Comparison of ENCODE assay signal across 9 cellular contexts in the genomic region with DNA sequence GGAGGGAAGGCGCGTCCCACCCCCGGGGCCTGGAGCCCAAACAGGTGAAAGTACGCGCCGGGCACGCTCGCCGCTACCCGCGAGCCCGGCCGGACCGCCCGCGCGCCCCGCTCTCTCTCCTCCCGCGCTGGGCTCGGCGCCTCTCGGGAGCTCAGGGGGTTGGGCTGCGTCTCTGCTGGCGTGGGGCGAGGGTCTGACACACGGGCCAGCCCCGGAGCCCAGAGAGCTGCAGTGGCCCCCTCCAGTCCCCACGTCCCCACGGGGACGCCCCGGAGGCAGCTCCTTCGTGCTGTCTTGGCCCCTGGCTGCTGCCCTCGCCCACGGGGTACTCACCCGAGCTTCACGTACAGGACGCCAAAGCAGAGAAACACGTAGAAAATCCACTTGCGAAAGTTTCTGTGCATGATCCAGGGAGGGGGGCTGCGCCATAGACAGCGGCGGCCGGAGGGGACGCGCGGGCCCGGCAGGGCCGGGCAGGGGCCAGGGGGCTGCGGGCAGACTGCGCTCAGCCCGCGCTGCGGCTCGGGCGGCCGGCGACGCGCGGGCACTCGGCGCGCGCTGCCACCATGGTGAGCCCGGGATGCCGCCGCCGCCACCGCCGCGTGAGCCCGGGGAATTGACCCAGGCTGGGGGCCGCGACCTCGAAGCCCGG. TPM values are rescaled to one million over a fixed set of nuclear protein-coding genes. Genes with fewer than 3 reads are reported as not detected.
DNase-seq lines count a peak whose midpoint lies in the region; ATAC-seq and TF ChIP-seq lines count a peak whose summit lies in the region.
"Had no signal": no experiment of that assay in that cellular context is flagged by ENCODE, and none has a peak within 500 bp of the region (broad histone marks: within the 10 kb centered on the region; RNA-seq: fewer than 3 reads in every experiment).

No MANE protein-coding gene starts in this region.

- ATAC-seq in GM18873 (IDR thresholded peaks at IDR 0.05; ENCODE audit: low FRiP score, unreplicated experiment) (no peak), GM21786 (IDR thresholded peaks at IDR 0.05; ENCODE audit: unreplicated experiment) (no peak)

- TF ChIP-seq CTCF in GM12875 (IDR thresholded peaks at IDR 0.05; ENCODE audit: borderline replicate concordance, insufficient read depth, low read depth, low read length) (no peak), Peyer's patch (IDR thresholded peaks at IDR 0.05) (no peak), fibroblast of the aortic adventitia (IDR thresholded peaks at IDR 0.05; ENCODE audit: insufficient read depth, low read length) (no peak), adrenal gland (IDR thresholded peaks at IDR 0.05) (no peak)

- peaks cover 5 to 40% (median 21%) of the 10 kb centered on the region in 4 donors for H3K4me1 ChIP-seq in Peyer's patch
- H3K4me1 ChIP-seq in rectal smooth muscle tissue (ENCODE audit: control insufficient read depth, insufficient read depth, low read length), result peaks cover 2% of the 10 kb centered on the region
- H3K4me1 ChIP-seq in adrenal gland (replicated peaks in 1 of 2), result peaks cover 7 to 17% of the 10 kb centered on the region in 2 donors

- no peak for DNase-seq in Peyer's patch
- DNase-seq in fibroblast of the aortic adventitia (ENCODE audit: low read depth), result no peak
- no peak for DNase-seq in adrenal gland
- DNase-seq in activated CD8-positive, alpha-beta memory T cell treated with anti-CD3 and anti-CD28 coated beads for 24 hours, result no peak
- DNase-seq: uterus had no signal

- H3K36me3 ChIP-seq in Peyer's patch (no peaks in the 10 kb centered on the region), rectal smooth muscle tissue (ENCODE audit: control insufficient read depth, insufficient read depth, low read length) (no peaks in the 10 kb centered on the region), adrenal gland (replicated peaks in 1 of 2) (no peaks in the 10 kb centered on the region)
- H3K36me3 ChIP-seq: uterus had no signal

- no peak for TF ChIP-seq POLR2A in Peyer's patch (IDR thresholded peaks at IDR 0.05)
- no peak for TF ChIP-seq POLR2A in adrenal gland (IDR thresholded peaks at IDR 0.05)

- H3K4me3 ChIP-seq in GM12875 (ENCODE audit: low read depth, low read length), result peak overlapping the region; percentile 16
- H3K4me3 ChIP-seq in Peyer's patch, result peak overlapping the region in 3 of 4 donors; percentile 26 to 31 (median 27)
- H3K4me3 ChIP-seq in fibroblast of the aortic adventitia (ENCODE audit: low read depth, low read length), result peak overlapping the region; percentile 41
- H3K4me3 ChIP-seq in rectal smooth muscle tissue (ENCODE audit: low read length), result peak overlapping the region; percentile 27
- peak overlapping the region in 1 of 4 donors; percentile 15 for H3K4me3 ChIP-seq in adrenal gland

- no peaks in the 10 kb centered on the region for H3K9me3 ChIP-seq in Peyer's patch
- H3K9me3 ChIP-seq in adrenal gland (replicated peaks in 1 of 3), result no peaks in the 10 kb centered on the region
- H3K9me3 ChIP-seq: uterus had no signal

- H3K9ac ChIP-seq in rectal smooth muscle tissue (ENCODE audit: low read length), result no peak overlapping the region

- 1 to 4% (median 2%) methylated on average over 20 to 77 of the region's 77 CpGs for WGBS in adrenal gland, 4 donors

- intact Hi-C loops in adrenal gland (cut with DNase I), result loop anchor here in 1 of 2 donors (2.0 kb wide), 1 partner anchor 398 kb away; no protein-coding TSS in a partner anchor

- H3K27ac ChIP-seq in Peyer's patch (no peak overlapping the region), rectal smooth muscle tissue (ENCODE audit: low read depth, low read length) (no peak overlapping the region), adrenal gland (no peak overlapping the region)
- H3K27ac ChIP-seq: uterus had no signal

- H3K27me3 ChIP-seq in Peyer's patch, result peaks cover 0 to 65% of the 10 kb centered on the region in 2 donors
- peaks cover 51% of the 10 kb centered on the region for H3K27me3 ChIP-seq in rectal smooth muscle tissue (ENCODE audit: control insufficient read depth, insufficient read depth, low read length)
- peaks cover 64% of the 10 kb centered on the region for H3K27me3 ChIP-seq in adrenal gland

RNA-seq across cellular contexts. Expression of a gene that starts 0.5 kb away (rescaled TPM):
- not detected for total RNA-seq in Peyer's patch
- 0.18 TPM in 1 of 2 replicates, not detected in the other for total RNA-seq in fibroblast of the aortic adventitia (ENCODE audit: low replicate concordance)
- under 1 TPM in 3 of 8 donors, not detected in 5; 0.07 to 0.24 (median 0.13) TPM for total RNA-seq in adrenal gland
- under 1 TPM in 1 of 3 donors, not detected in 2; 0.16 TPM for polyA plus RNA-seq in adrenal gland
